ENCODE assay signal across 23 cellular contexts in genomic region chr3:36362216-36362615, GRCh38. TPM values are rescaled to one million over a fixed set of nuclear protein-coding genes. Genes with fewer than 3 reads are reported as not detected.
DNase-seq lines count a peak whose midpoint lies in the region; TF ChIP-seq lines count a peak whose summit lies in the region.
"Had no signal": no experiment of that assay in that cellular context is flagged by ENCODE, and none has a peak within 500 bp of the region (broad histone marks: within the 10 kb centered on the region; RNA-seq: fewer than 3 reads in every experiment).

No MANE protein-coding gene starts in this region.

- H3K27me3 ChIP-seq in GM23248 (replicated peaks; ENCODE audit: insufficient read depth) = no peaks in the 10 kb centered on the region
- no peaks in the 10 kb centered on the region for H3K27me3 ChIP-seq in left ventricle myocardium inferior (ENCODE audit: low read depth)
- H3K27me3 ChIP-seq: cardiac muscle cell, gastroesophageal sphincter, vagina had no signal

- H3K9ac ChIP-seq in GM23248 = no peak overlapping the region
- H3K9ac ChIP-seq: KMS-11 had no signal

- peak; percentile 63 for DNase-seq in GM23248
- DNase-seq in RPMI7951 (ENCODE audit: low read depth) = peak; percentile 38
- peak; percentile 43 for DNase-seq in epithelial cell of proximal tubule (ENCODE audit: low read depth)
- DNase-seq in myocyte (ENCODE audit: low read depth) = peak; percentile 27
- DNase-seq in NCI-H446 (lab: John Stamatoyannopoulos, UW) = no peak
- DNase-seq in SIG-M5 (lab: John Stamatoyannopoulos, UW) = no peak
- DNase-seq in left ventricle myocardium inferior = no peak
- DNase-seq in NCI-H446 treated with DMSO at 0.1 percent for 48 hours (lab: John Stamatoyannopoulos, UW) = no peak
- DNase-seq: activated CD4-positive, alpha-beta T cell treated with anti-CD3 and anti-CD28 coated beads for 1 hour; activated naive CD4-positive, alpha-beta T cell; C1 segment of cervical spinal cord; effector CD8-positive, alpha-beta T cell; immature natural killer cell; NCI-H1694 treated with DMSO at 0.1 percent for 48 hours; NCI-H524; stimulated activated naive CD4-positive, alpha-beta T cell treated with Interleukin-2 at 50 U/mL for 16 hours; T-helper 2 cell had no signal

- H3K79me2 ChIP-seq in GM23248 (ENCODE audit: insufficient read depth) = no peaks in the 10 kb centered on the region

- H3K27ac ChIP-seq in GM23248 = 0 out of 2 replicates have a peak overlapping the region, but pooled peaks have one; percentile 28
- no peak overlapping the region for H3K27ac ChIP-seq in left ventricle myocardium inferior (replicated peaks)
- H3K27ac ChIP-seq: cardiac muscle cell, gastroesophageal sphincter, KMS-11, skin epidermis, vagina had no signal

- intact Hi-C loops in left ventricle myocardium inferior (cut with micrococcal nuclease) = no loop called here

- H3K4me2 ChIP-seq in GM23248 (ENCODE audit: unreplicated experiment) = peak overlapping the region; percentile 72
- H3K4me2 ChIP-seq: KMS-11 had no signal

- no peak for TF ChIP-seq CTCF in epithelial cell of proximal tubule (conservative IDR thresholded peaks at IDR 0.05; ENCODE audit: low read depth, low read length)
- TF ChIP-seq CTCF in left ventricle myocardium inferior (IDR thresholded peaks at IDR 0.05; ENCODE audit: borderline replicate concordance) = no peak

- no peak overlapping the region for H2AFZ ChIP-seq in GM23248

- H3K4me1 ChIP-seq in GM23248 (ENCODE audit: insufficient read depth) (peaks cover 22% of the 10 kb centered on the region), left ventricle myocardium inferior (no peaks in the 10 kb centered on the region)
- H3K4me1 ChIP-seq: gastroesophageal sphincter, vagina had no signal

- H3K36me3 ChIP-seq in GM23248 (ENCODE audit: low read depth) (no peaks in the 10 kb centered on the region), left ventricle myocardium inferior (no peaks in the 10 kb centered on the region)
- H3K36me3 ChIP-seq: cardiac muscle cell, gastroesophageal sphincter, vagina had no signal

- no peaks in the 10 kb centered on the region for H4K20me1 ChIP-seq in GM23248 (ENCODE audit: insufficient read depth)

- H3K4me3 ChIP-seq in GM23248 (no peak overlapping the region), epithelial cell of proximal tubule (ENCODE audit: low read depth, low read length) (no peak overlapping the region), left ventricle myocardium inferior (no peak overlapping the region)
- H3K4me3 ChIP-seq: cardiac muscle cell, gastroesophageal sphincter, GM12878, skin epidermis, vagina had no signal

- peaks cover 14% of the 10 kb centered on the region; the same call in 1 of the 2 replicates for H3F3A ChIP-seq in GM23248 (ENCODE audit: insufficient read depth)

- H3K9me2 ChIP-seq in GM23248 (ENCODE audit: insufficient read depth) = no peaks in the 10 kb centered on the region

- in situ Hi-C loops in GM23248 (cut with MboI) = no loop called here

- H3K9me3 ChIP-seq in GM23248 (ENCODE audit: low read depth) = no peaks in the 10 kb centered on the region
- H3K9me3 ChIP-seq in left ventricle myocardium inferior (replicated peaks) = peaks cover 23% of the 10 kb centered on the region
- H3K9me3 ChIP-seq: gastroesophageal sphincter, vagina had no signal

- WGBS in GM23248 (ENCODE audit: low coverage in 1 of 2, low lambda C conversion rate in 2 of 2, missing lambda C conversion rate in 2 of 2), 2 experiments = 21 to 37% methylated on average over 4 of the region's 4 CpGs

RNA-seq across cellular contexts. Expression of gene STAC, which starts 18.1 kb away (rescaled TPM):
- total RNA-seq in GM23248 (2014; rRNA removed; shearing (Covaris generic)) = 10.9 and 16.3 TPM in 2 replicates
- 8.3 and 10.5 TPM in 2 replicates for polyA plus RNA-seq in GM23248 (2016; fragmentation: Nextera tagmentation; extraction: Ambion mirVana)
- total RNA-seq in RPMI7951 (2014; rRNA removed; shearing (Covaris generic)) = 3.7 and 3.9 TPM in 2 replicates
- total RNA-seq in epithelial cell of proximal tubule = 21.7 and 25.0 TPM in 2 replicates
- 0.21 and 0.32 TPM in 2 replicates for total RNA-seq in myocyte
- 0.33 TPM for polyA plus RNA-seq in myocyte (2012)
- 0.30 TPM for total RNA-seq in left ventricle myocardium inferior
- total RNA-seq: GM12878 had no signal
- polyA plus RNA-seq: immature natural killer cell had no signal

Comparison
In these comparisons a context has a peak if more than half of its experiments do, and no peak if none do; other contexts are left out.
1. DNase-seq: peak in GM23248 (single experiment), RPMI7951 (single experiment), epithelial cell of proximal tubule (single experiment) and myocyte (single experiment); none in NCI-H446 (0 of 2), SIG-M5 (single experiment), left ventricle myocardium inferior (single experiment) and NCI-H446 treated with DMSO at 0.1 percent for 48 hours (single experiment).